Comparison of ENCODE assay signal across 1 cellular context in the genomic region with DNA sequence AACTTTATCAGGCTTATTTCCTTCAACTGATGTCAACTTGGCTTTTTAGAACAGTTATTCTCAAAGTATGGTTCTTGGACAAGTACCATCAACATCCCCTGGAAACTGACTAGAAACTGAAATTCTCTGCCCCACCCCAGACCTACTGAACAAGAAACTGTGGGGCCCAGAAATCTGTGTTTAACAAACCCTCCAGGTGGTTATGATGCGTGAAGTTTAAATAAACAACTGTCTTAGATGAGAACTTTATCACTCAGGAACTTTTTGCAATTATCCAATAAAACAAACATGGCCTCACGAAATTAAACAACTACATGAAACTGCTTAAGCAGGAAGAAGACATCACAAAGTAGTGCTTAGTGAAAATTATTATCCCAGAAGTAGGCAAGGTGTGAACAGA.
TF ChIP-seq lines count a peak whose summit lies in the region.

No MANE protein-coding gene starts in this region.

TF ChIP-seq in IMR-90, 13 proteins besides CTCF, POLR2A, EP300 and RAD21:
- TF ChIP-seq BHLHE40 (IDR thresholded peaks at IDR 0.05; ENCODE audit: low read depth, low read length) (no peak), RFX5 (IDR thresholded peaks at IDR 0.05; ENCODE audit: low read depth, low read length) (no peak), FOS (IDR thresholded peaks at IDR 0.05; ENCODE audit: low read depth, low read length) (no peak)
- TF ChIP-seq, protein P1, sequence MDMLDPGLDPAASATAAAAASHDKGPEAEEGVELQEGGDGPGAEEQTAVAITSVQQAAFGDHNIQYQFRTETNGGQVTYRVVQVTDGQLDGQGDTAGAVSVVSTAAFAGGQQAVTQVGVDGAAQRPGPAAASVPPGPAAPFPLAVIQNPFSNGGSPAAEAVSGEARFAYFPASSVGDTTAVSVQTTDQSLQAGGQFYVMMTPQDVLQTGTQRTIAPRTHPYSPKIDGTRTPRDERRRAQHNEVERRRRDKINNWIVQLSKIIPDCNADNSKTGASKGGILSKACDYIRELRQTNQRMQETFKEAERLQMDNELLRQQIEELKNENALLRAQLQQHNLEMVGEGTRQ (IDR thresholded peaks at IDR 0.05; ENCODE audit: low read depth, low read length): no peak
TF ChIP-seq in IMR-90: peak in this region for 0.
